In genomic region chr9:128863647-128864046, GRCh38 we compare ENCODE assay signal across 8 cellular contexts. TPM values are rescaled to one million over a fixed set of nuclear protein-coding genes. Genes with fewer than 3 reads are reported as not detected.
DNase-seq lines count a peak whose midpoint lies in the region; ATAC-seq, FAIRE-seq and TF ChIP-seq lines count a peak whose summit lies in the region.

No MANE protein-coding gene starts in this region.

- H3K4me1 Mint-ChIP-seq in naive thymus-derived CD4-positive, alpha-beta T cell, result peaks cover 0 to 10% (median 6%) of the 10 kb centered on the region in 7 donors

- H3K4me3 Mint-ChIP-seq in naive thymus-derived CD4-positive, alpha-beta T cell, result no peak overlapping the region

- no peak for FAIRE-seq in H54 (lab: Jason Lieb, UNC)

- peak; percentile 99 for ATAC-seq in naive thymus-derived CD4-positive, alpha-beta T cell
- ATAC-seq in GM19328 (IDR thresholded peaks at IDR 0.05; ENCODE audit: unreplicated experiment), result no peak

- H3K27ac Mint-ChIP-seq in naive thymus-derived CD4-positive, alpha-beta T cell, result peak overlapping the region; percentile 11 to 78 (median 55)

- peaks cover 3 to 7% of the 10 kb centered on the region in 2 donors for H3K4me1 ChIP-seq in naive thymus-derived CD4-positive, alpha-beta T cell (ENCODE audit: control insufficient read depth in 2 of 2, insufficient read depth in 2 of 2, low read length in 2 of 2)

- POLR2A ChIA-PET in naive thymus-derived CD4-positive, alpha-beta T cell (lab: Charles Lee), result interaction anchor here (0.6 to 3.4 kb wide), 3 partner anchors 64 to 269 kb away, joined by 3 to 17 read pairs (median 3); no protein-coding TSS in a partner anchor

- no peak overlapping the region for H3K27ac ChIP-seq in naive thymus-derived CD4-positive, alpha-beta T cell (ENCODE audit: low read depth, low read length)

- intact Hi-C loops in naive thymus-derived CD4-positive, alpha-beta T cell (cut with micrococcal nuclease), result loop anchor here (1.0 to 5.0 kb wide), 5 partner anchors 19 to 215 kb away; partner anchors contain the start of genes DOLK (in 1 of the 2), LRRC8A (in 1 of the 2) and NUP188 (in 1 of the 2)

- H3K36me3 Mint-ChIP-seq in naive thymus-derived CD4-positive, alpha-beta T cell, result no peaks in the 10 kb centered on the region

- no peaks in the 10 kb centered on the region for H3K27me3 ChIP-seq in naive thymus-derived CD4-positive, alpha-beta T cell (ENCODE audit: control insufficient read depth in 2 of 2, insufficient read depth in 2 of 2, low read length in 2 of 2)

- no peaks in the 10 kb centered on the region for H3K9me3 ChIP-seq in naive thymus-derived CD4-positive, alpha-beta T cell (ENCODE audit: control insufficient read depth in 2 of 3, low read length in 3 of 3)

- TF ChIP-seq POLR2A in H54 (IDR thresholded peaks at IDR 0.05; ENCODE audit: low read depth, low read length), result no peak

- H3K27me3 Mint-ChIP-seq in naive thymus-derived CD4-positive, alpha-beta T cell, result no peaks in the 10 kb centered on the region

- no peak overlapping the region for H3K4me3 ChIP-seq in naive thymus-derived CD4-positive, alpha-beta T cell (ENCODE audit: low read length)

- no peaks in the 10 kb centered on the region for H3K9me3 Mint-ChIP-seq in naive thymus-derived CD4-positive, alpha-beta T cell

- DNase-seq in COR-L47 (lab: John Stamatoyannopoulos, UW), result peak; percentile 11
- peak; percentile 81 for DNase-seq in H54 (ENCODE audit: insufficient read length, low spot score)
- peak; percentile 32 for DNase-seq in NCI-H82 treated with DMSO at 0.1 percent for 48 hours (lab: John Stamatoyannopoulos, UW; ENCODE audit: unreplicated experiment)
- DNase-seq in activated CD8-positive, alpha-beta memory T cell treated with anti-CD3 and anti-CD28 coated beads for 48 hours (ENCODE audit: low read depth in 2 of 3, low spot score in 2 of 3), result peak; percentile 62 to 98 (median 96)
- DNase-seq in epidermal melanocyte (ENCODE audit: insufficient read length, low spot score), result peak; percentile 53
- DNase-seq in naive thymus-derived CD4-positive, alpha-beta T cell, result peak; percentile 69 to 89 (median 79)
- DNase-seq in stimulated activated naive CD4-positive, alpha-beta T cell (lab: John Stamatoyannopoulos, UW), result peak; percentile 56 to 88 (median 80)

- H3K36me3 ChIP-seq in naive thymus-derived CD4-positive, alpha-beta T cell (ENCODE audit: control insufficient read depth in 2 of 3, insufficient read depth in 3 of 3, low read length in 3 of 3), result no peaks in the 10 kb centered on the region

- CTCF ChIA-PET in naive thymus-derived CD4-positive, alpha-beta T cell (lab: Charles Lee), result interaction anchor here (1.0 to 8.0 kb wide), 6 partner anchors 12 to 64 kb away, joined by 3 to 113 read pairs (median 6); no protein-coding TSS in a partner anchor

RNA-seq across cellular contexts. Expression of gene KYAT1, which starts 18.1 kb away (rescaled TPM):
- total RNA-seq in naive thymus-derived CD4-positive, alpha-beta T cell, result 10 to 100 TPM in 4 of 5 experiments, 1 to 10 TPM in 1; 7.2 to 18.2 (median 14.8) TPM
- polyA plus RNA-seq in naive thymus-derived CD4-positive, alpha-beta T cell, result 10 to 100 TPM in 1 of 2 donors, 1 to 10 TPM in 1; 9.8 to 14.2 TPM

RNA-seq across cellular contexts. Expression of gene LRRC8A, which starts 18.3 kb away (rescaled TPM):
- total RNA-seq in naive thymus-derived CD4-positive, alpha-beta T cell, result 10 to 100 TPM; 31.3 to 48.8 (median 34.5) TPM
- polyA plus RNA-seq in naive thymus-derived CD4-positive, alpha-beta T cell, result 10 to 100 TPM; 24.2 to 54.0 TPM

RNA-seq across cellular contexts. Expression of gene SPOUT1, which starts 34.1 kb away (rescaled TPM):
- 10 to 100 TPM; 38.9 to 83.6 (median 65.2) TPM for total RNA-seq in naive thymus-derived CD4-positive, alpha-beta T cell
- polyA plus RNA-seq in naive thymus-derived CD4-positive, alpha-beta T cell, result 10 to 100 TPM; 32.1 to 42.0 TPM

RNA-seq across cellular contexts. Expression of gene ENDOG, which starts 45.3 kb away (rescaled TPM):
- 10 to 100 TPM in 4 of 5 experiments, 1 to 10 TPM in 1; 9.4 to 18.3 (median 14.7) TPM for total RNA-seq in naive thymus-derived CD4-positive, alpha-beta T cell
- polyA plus RNA-seq in naive thymus-derived CD4-positive, alpha-beta T cell, result 10 to 100 TPM; 17.0 to 36.7 TPM

RNA-seq across cellular contexts. Expression of gene PHYHD1, which starts 57.1 kb away (rescaled TPM):
- total RNA-seq in naive thymus-derived CD4-positive, alpha-beta T cell, result 1 to 10 TPM; 1.1 to 3.2 (median 3.1) TPM
- polyA plus RNA-seq in naive thymus-derived CD4-positive, alpha-beta T cell, result 1 to 10 TPM; 3.0 to 5.1 TPM

Comparison
In these comparisons a context has a peak if more than half of its experiments do, and no peak if none do; other contexts are left out.
1. DNase-seq: peak in every context shown above with its lines; median percentile 96 in activated CD8-positive, alpha-beta memory T cell treated with anti-CD3 and anti-CD28 coated beads for 48 hours; 81 in H54; 80 in stimulated activated naive CD4-positive, alpha-beta T cell; 79 in naive thymus-derived CD4-positive, alpha-beta T cell; 53 in epidermal melanocyte; 32 in NCI-H82 treated with DMSO at 0.1 percent for 48 hours; 11 in COR-L47.